8 cellular contexts compared by ENCODE assay signal in the genomic region with DNA sequence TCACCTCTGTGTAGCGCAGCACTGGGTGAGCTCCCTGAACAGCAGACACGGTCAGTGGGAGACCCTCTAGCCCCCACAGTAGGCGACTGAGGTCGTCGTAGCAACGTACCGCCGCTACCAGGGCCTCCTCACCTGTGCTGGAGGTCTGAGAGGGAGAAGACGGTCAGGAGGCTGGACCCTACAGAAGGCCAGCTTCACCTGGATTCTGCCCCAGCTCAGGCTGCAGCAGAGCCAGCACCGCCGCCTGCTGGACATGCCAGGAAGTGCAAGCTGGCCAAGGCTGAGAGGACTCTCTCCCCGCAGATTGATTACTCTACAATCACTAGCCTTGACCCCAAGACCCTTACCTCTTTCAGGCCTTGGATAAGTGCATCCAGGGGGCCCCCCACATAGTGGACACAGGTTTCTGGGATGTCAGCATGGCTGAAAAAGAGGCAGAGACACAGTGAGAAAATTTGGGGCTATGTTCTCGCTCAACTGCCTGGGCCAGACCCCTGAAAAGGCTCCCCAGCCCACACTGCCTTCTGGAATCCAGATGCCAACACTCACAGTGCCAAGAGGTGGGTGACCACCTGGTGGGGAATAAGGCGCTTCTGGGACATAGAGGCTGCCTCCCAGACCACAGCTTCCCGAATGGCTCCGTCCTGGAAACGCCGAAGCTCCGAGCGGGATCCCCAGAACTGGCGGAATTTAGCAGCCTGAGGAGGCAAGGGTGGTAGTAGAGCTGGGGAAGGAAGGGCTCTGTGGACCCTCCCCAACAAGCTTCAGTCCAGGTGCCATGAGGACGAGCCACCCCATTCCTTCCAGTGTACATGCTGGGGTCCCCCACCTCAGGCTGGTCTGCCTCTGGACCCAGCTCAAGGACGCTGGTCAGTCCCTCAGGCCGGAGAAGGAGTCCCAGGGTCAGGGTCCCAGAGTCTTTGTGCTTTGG. TPM values are rescaled to one million over a fixed set of nuclear protein-coding genes. Genes with fewer than 3 reads are reported as not detected.
A peak's percentile ranks its signal among the peaks of the same experiment; 100 is the strongest.
DNase-seq lines count a peak whose midpoint lies in the region; ATAC-seq and TF ChIP-seq lines count a peak whose summit lies in the region.

No MANE protein-coding gene starts in this region.

- H3K4me3 ChIP-seq in GM06990 (replicated peaks; ENCODE audit: low read depth, low read length) (no peak overlapping the region), colonic mucosa (no peak overlapping the region), mesendoderm (ENCODE audit: low read length) (no peak overlapping the region)

- H3K36me3 ChIP-seq in GM06990 (ENCODE audit: control insufficient read depth, insufficient read depth, low read length) (peaks cover 67% of the 10 kb centered on the region), colonic mucosa (peaks cover 24% of the 10 kb centered on the region), mesendoderm (ENCODE audit: control insufficient read depth, insufficient read depth, low read length) (peaks cover 39% of the 10 kb centered on the region)

- no peaks in the 10 kb centered on the region for H3K9me3 ChIP-seq in colonic mucosa

- H2BK15ac ChIP-seq in mesendoderm (replicated peaks; ENCODE audit: low read depth): no peak overlapping the region

- H3K27ac Mint-ChIP-seq in activated CD4-positive, alpha-beta T cell treated with anti-CD3 and anti-CD28 coated beads, Interleukin-2, amount 10 ng/mL, durations not matched to agents 7 days and 5 days: peak overlapping the region; percentile 69
- H3K27ac Mint-ChIP-seq in stimulated activated effector memory CD8-positive, alpha-beta T cell treated with anti-CD3 and anti-CD28 coated beads, Interleukin-12 subunit alpha, Interleukin-12 subunit beta, amount 100 ng/mL, for 72 hours: no peak overlapping the region

- H3K27me3 Mint-ChIP-seq in activated CD4-positive, alpha-beta T cell treated with anti-CD3 and anti-CD28 coated beads, Interleukin-2, amount 10 ng/mL, durations not matched to agents 7 days and 5 days: no peaks in the 10 kb centered on the region

- peaks cover 6% of the 10 kb centered on the region for H3K4me1 Mint-ChIP-seq in activated CD4-positive, alpha-beta T cell treated with anti-CD3 and anti-CD28 coated beads, Interleukin-2, amount 10 ng/mL, durations not matched to agents 7 days and 5 days
- H3K4me1 Mint-ChIP-seq in stimulated activated effector memory CD8-positive, alpha-beta T cell treated with anti-CD3 and anti-CD28 coated beads, Interleukin-12 subunit alpha, Interleukin-12 subunit beta, amount 100 ng/mL, for 72 hours: peaks cover 8% of the 10 kb centered on the region

- TF ChIP-seq CTCF in GM06990 (IDR thresholded peaks at IDR 0.05; ENCODE audit: insufficient read depth, low read length, poor library complexity, severe bottlenecking) (peak; percentile 99), LNCAP (IDR thresholded peaks at IDR 0.05) (peak; percentile 99), colonic mucosa (IDR thresholded peaks at IDR 0.05) (peak; percentile 97)

- peaks cover 5% of the 10 kb centered on the region for H3K79me2 ChIP-seq in mesendoderm (ENCODE audit: control insufficient read depth, insufficient read depth, low read length)

- H2BK5ac ChIP-seq in mesendoderm (ENCODE audit: low read length): no peak overlapping the region

- no peaks in the 10 kb centered on the region for H3K4me1 ChIP-seq in colonic mucosa
- H3K4me1 ChIP-seq in mesendoderm (ENCODE audit: control insufficient read depth, low read depth, low read length): no peaks in the 10 kb centered on the region

- H3K27ac ChIP-seq in colonic mucosa: no peak overlapping the region
- no peak overlapping the region for H3K27ac ChIP-seq in mesendoderm (ENCODE audit: low read depth, low read length)

- H2BK120ac ChIP-seq in mesendoderm (ENCODE audit: low read depth, low read length): no peak overlapping the region

- peaks cover under 1% of the 10 kb centered on the region for H3K79me1 ChIP-seq in mesendoderm (ENCODE audit: low read length)

- no peak overlapping the region for H3K4ac ChIP-seq in mesendoderm (ENCODE audit: low read depth, low read length)

- ATAC-seq in stimulated activated effector memory CD8-positive, alpha-beta T cell treated with anti-CD3 and anti-CD28 coated beads, Interleukin-12 subunit alpha, Interleukin-12 subunit beta, amount 100 ng/mL, for 72 hours: peak; percentile 76
- ATAC-seq in GM18505 (IDR thresholded peaks at IDR 0.05; ENCODE audit: unreplicated experiment) (no peak), GM21381 (IDR thresholded peaks at IDR 0.05; ENCODE audit: unreplicated experiment) (no peak)

- H3K56ac ChIP-seq in mesendoderm (ENCODE audit: low read length): no peak overlapping the region

- intact Hi-C loops in colonic mucosa (cut with DNase I): loop anchor here (5.0 kb wide), 2 partner anchors 65 to 90 kb away; a partner anchor contains a TSS

- peaks cover 61% of the 10 kb centered on the region for H3K36me3 Mint-ChIP-seq in activated CD4-positive, alpha-beta T cell treated with anti-CD3 and anti-CD28 coated beads, Interleukin-2, amount 10 ng/mL, durations not matched to agents 7 days and 5 days (ENCODE audit: low read depth)
- H3K36me3 Mint-ChIP-seq in stimulated activated effector memory CD8-positive, alpha-beta T cell treated with anti-CD3 and anti-CD28 coated beads, Interleukin-12 subunit alpha, Interleukin-12 subunit beta, amount 100 ng/mL, for 72 hours: peaks cover 94% of the 10 kb centered on the region

- H3K4me2 ChIP-seq in mesendoderm (ENCODE audit: low read length): no peak overlapping the region

- no peak overlapping the region for H3K18ac ChIP-seq in mesendoderm (ENCODE audit: low read length)

- CTCF ChIA-PET in activated CD4-positive, alpha-beta T cell treated with anti-CD3 and anti-CD28 coated beads, Interleukin-2, amount 10 ng/mL, durations not matched to agents 7 days and 5 days (lab: Charles Lee): interaction anchor here (0.7 to 8.2 kb wide), 31 partner anchors 9 to 266 kb away, joined by 3 to 103 read pairs (median 5); a partner anchor contains a TSS

- H3K9ac ChIP-seq in colonic mucosa (ENCODE audit: low read depth in 2 of 2, low read length in 2 of 2): no peak overlapping the region
- H3K9ac ChIP-seq in mesendoderm (ENCODE audit: low read length): no peak overlapping the region

- H4K5ac ChIP-seq in mesendoderm (ENCODE audit: low read length): no peak overlapping the region

- no peak overlapping the region for H2AK5ac ChIP-seq in mesendoderm (ENCODE audit: low read length)

- H3K23ac ChIP-seq in mesendoderm (ENCODE audit: low read length): no peak overlapping the region

- no peak overlapping the region for H4K8ac ChIP-seq in mesendoderm (ENCODE audit: low read depth, low read length)

- WGBS in mesendoderm (ENCODE audit: extremely low coverage, insufficient coverage, low lambda C conversion rate): no CpG with 5 or more reads among the region's 24 CpGs

- POLR2A ChIA-PET in activated CD4-positive, alpha-beta T cell treated with anti-CD3 and anti-CD28 coated beads, Interleukin-2, amount 10 ng/mL, durations not matched to agents 7 days and 5 days (lab: Charles Lee): interaction anchor here (0.5 to 1.2 kb wide), 2 partner anchors 34 to 177 kb away, joined by 3 to 5 read pairs; a partner anchor contains a TSS

- H3K9me3 Mint-ChIP-seq in activated CD4-positive, alpha-beta T cell treated with anti-CD3 and anti-CD28 coated beads, Interleukin-2, amount 10 ng/mL, durations not matched to agents 7 days and 5 days: no peaks in the 10 kb centered on the region
- H3K9me3 Mint-ChIP-seq in stimulated activated effector memory CD8-positive, alpha-beta T cell treated with anti-CD3 and anti-CD28 coated beads, Interleukin-12 subunit alpha, Interleukin-12 subunit beta, amount 100 ng/mL, for 72 hours: no peaks in the 10 kb centered on the region

- H3K4me3 Mint-ChIP-seq in activated CD4-positive, alpha-beta T cell treated with anti-CD3 and anti-CD28 coated beads, Interleukin-2, amount 10 ng/mL, durations not matched to agents 7 days and 5 days: no peak overlapping the region
- H3K4me3 Mint-ChIP-seq in stimulated activated effector memory CD8-positive, alpha-beta T cell treated with anti-CD3 and anti-CD28 coated beads, Interleukin-12 subunit alpha, Interleukin-12 subunit beta, amount 100 ng/mL, for 72 hours: no peak overlapping the region

- TF ChIP-seq POLR2A in GM18505 (IDR thresholded peaks at IDR 0.05; ENCODE audit: borderline replicate concordance, extremely low read depth, insufficient read depth, insufficient read length): no peak

- no peaks in the 10 kb centered on the region for H3K27me3 ChIP-seq in GM06990 (replicated peaks; ENCODE audit: control insufficient read depth, insufficient read depth, low read length)
- no peaks in the 10 kb centered on the region for H3K27me3 ChIP-seq in colonic mucosa
- no peaks in the 10 kb centered on the region for H3K27me3 ChIP-seq in mesendoderm (ENCODE audit: insufficient read depth, low read length, poor library complexity)

- DNase-seq in GM06990 (ENCODE audit: extremely low read depth, insufficient read length) (no peak), colonic mucosa (peak; percentile 72), mesendoderm (peak; percentile 53)
- DNase-seq in activated CD4-positive, alpha-beta T cell treated with anti-CD3 and anti-CD28 coated beads, Interleukin-2, amount 10 ng/mL, durations not matched to agents 7 days and 5 days: peak; percentile 74
- DNase-seq in stimulated activated effector memory CD8-positive, alpha-beta T cell treated with anti-CD3 and anti-CD28 coated beads, Interleukin-12 subunit alpha, Interleukin-12 subunit beta, amount 100 ng/mL, for 72 hours (ENCODE audit: low spot score in 2 of 2): peak; percentile 82 to 88

RNA-seq across cellular contexts. Expression of a gene that starts 6.9 kb away (rescaled TPM):
- total RNA-seq in activated CD4-positive, alpha-beta T cell treated with anti-CD3 and anti-CD28 coated beads, Interleukin-2, amount 10 ng/mL, durations not matched to agents 7 days and 5 days: 10 to 100 TPM; 36.2 to 37.7 TPM
- total RNA-seq in colonic mucosa: 10 to 100 TPM; 11.5 to 29.3 TPM
- 37.8 TPM for polyA plus RNA-seq in mesendoderm (2013, experiment 1 of 2)
- 36.5 TPM for polyA plus RNA-seq in mesendoderm (2013, experiment 2 of 2)

RNA-seq across cellular contexts. Expression of a gene that starts 19.4 kb away (rescaled TPM):
- 100 to 1,000 TPM; 190 to 194 TPM for total RNA-seq in activated CD4-positive, alpha-beta T cell treated with anti-CD3 and anti-CD28 coated beads, Interleukin-2, amount 10 ng/mL, durations not matched to agents 7 days and 5 days
- 10 to 100 TPM in 1 of 2 donors, 1 to 10 TPM in 1; 7.2 to 13.3 TPM for total RNA-seq in colonic mucosa
- polyA plus RNA-seq in mesendoderm (2013, experiment 1 of 2): 2.6 TPM
- polyA plus RNA-seq in mesendoderm (2013, experiment 2 of 2): 2.9 TPM

RNA-seq across cellular contexts. Expression of a gene that starts 57.2 kb away (rescaled TPM):
- total RNA-seq in activated CD4-positive, alpha-beta T cell treated with anti-CD3 and anti-CD28 coated beads, Interleukin-2, amount 10 ng/mL, durations not matched to agents 7 days and 5 days: under 1 TPM; 0.46 to 0.97 TPM
- under 1 TPM in 1 of 2 donors, not detected in 1; 0.57 TPM for total RNA-seq in colonic mucosa
- 3.9 TPM for polyA plus RNA-seq in mesendoderm (2013, experiment 1 of 2)
- 4.2 TPM for polyA plus RNA-seq in mesendoderm (2013, experiment 2 of 2)

Comparison
In these comparisons a context has a peak if more than half of its experiments do, and no peak if none do; other contexts are left out.
1. RNA of a gene that starts 19.4 kb away (total RNA-seq): 190 to 194 TPM in activated CD4-positive, alpha-beta T cell treated with anti-CD3 and anti-CD28 coated beads, Interleukin-2, amount 10 ng/mL, durations not matched to agents 7 days and 5 days; 7.2 to 13.3 TPM in colonic mucosa; every median in the first group is over 10 times any median in the second.
2. Peak in every context shown above with its lines, with median percentiles within 50 percentile points of each other: CTCF ChIP-seq.